In the genomic region with DNA sequence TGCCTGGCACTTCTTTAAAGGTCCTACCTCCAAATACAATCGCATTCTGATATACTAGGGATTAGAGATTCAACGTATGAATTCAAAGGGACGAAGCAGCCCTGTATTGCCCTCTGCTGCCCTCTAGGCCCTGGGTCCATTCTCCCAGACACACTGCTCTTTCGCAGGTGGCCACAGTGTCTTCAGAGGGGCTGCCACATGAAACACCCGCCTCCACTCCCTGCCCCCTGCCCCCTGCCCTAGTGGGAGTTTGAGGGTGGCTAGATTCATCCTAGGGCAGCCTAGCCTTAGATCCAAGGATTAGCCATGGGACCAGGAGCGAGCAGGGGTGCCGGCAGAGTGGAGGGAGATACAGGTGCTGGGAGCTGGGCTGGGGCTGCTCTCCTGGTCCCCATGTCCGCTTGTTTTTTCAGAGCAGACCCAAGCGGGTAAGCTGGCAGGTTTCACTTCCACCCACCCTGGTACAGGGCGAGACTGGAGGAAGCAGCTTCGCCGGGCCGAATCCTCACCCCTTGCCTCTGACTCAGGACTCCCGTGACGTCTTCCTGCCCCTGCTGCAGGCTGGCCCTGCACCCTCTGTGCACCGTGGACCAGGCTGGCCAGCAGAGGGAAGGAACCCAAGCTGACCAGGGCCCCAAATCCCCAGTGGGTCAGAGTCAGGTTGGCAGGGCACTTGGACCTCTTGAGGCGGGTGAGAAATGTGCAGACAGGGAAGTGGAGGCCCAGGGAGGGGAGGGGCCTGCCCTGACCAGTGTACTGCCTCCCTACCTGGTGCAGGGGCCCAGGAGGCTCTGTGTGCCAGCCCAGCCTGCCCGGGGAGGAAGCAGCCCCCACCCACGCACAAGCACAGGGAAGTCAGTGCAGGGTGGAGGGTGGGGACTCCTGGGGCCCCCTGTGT, we compare ENCODE assay signal across 8 cellular contexts. TPM values are rescaled to one million over a fixed set of nuclear protein-coding genes. Genes with fewer than 3 reads are reported as not detected.
DNase-seq lines count a peak whose midpoint lies in the region; ATAC-seq and TF ChIP-seq lines count a peak whose summit lies in the region.

No MANE protein-coding gene starts in this region.

- H3K4me1 Mint-ChIP-seq in CD4-positive, alpha-beta T cell (ENCODE audit: low read depth), result peaks cover 25% of the 10 kb centered on the region
- H3K4me1 Mint-ChIP-seq in HFFc6 (ENCODE audit: low read depth) (peaks cover 23% of the 10 kb centered on the region), T-helper 17 cell (peaks cover 21% of the 10 kb centered on the region)

- H3K27me3 ChIP-seq in CD4-positive, alpha-beta T cell (ENCODE audit: control insufficient read depth, insufficient read depth, low read length), result no peaks in the 10 kb centered on the region
- no peaks in the 10 kb centered on the region for H3K27me3 ChIP-seq in stomach

- peak in 3 of 10 experiments; percentile 15 to 17 (median 16) for DNase-seq in CD4-positive, alpha-beta T cell
- no peak for DNase-seq in HFFc6
- no peak for DNase-seq in T-helper 17 cell
- DNase-seq in midbrain (lab: John Stamatoyannopoulos, UW), result peak; percentile 46
- peak; percentile 57 for DNase-seq in stomach

- H3K4me1 ChIP-seq in stomach, result peaks cover 20 to 62% (median 28%) of the 10 kb centered on the region in 4 donors

- H3K27ac ChIP-seq in CD4-positive, alpha-beta T cell (ENCODE audit: low read depth, low read length), result no peak overlapping the region
- H3K27ac ChIP-seq in cingulate gyrus (ENCODE audit: low read depth, low read length) (peak overlapping the region; percentile 39), stomach (peak overlapping the region; percentile 1 to 87 (median 79))

- H3K4me3 Mint-ChIP-seq in CD4-positive, alpha-beta T cell, result peak overlapping the region; percentile 8
- H3K4me3 Mint-ChIP-seq in HFFc6 (no peak overlapping the region; the same call in 1 of the 2 replicates), T-helper 17 cell (peak overlapping the region; percentile 90)

- peaks cover 17% of the 10 kb centered on the region for H3K27me3 Mint-ChIP-seq in CD4-positive, alpha-beta T cell
- H3K27me3 Mint-ChIP-seq in HFFc6 (ENCODE audit: insufficient read depth) (peaks cover 4% of the 10 kb centered on the region), T-helper 17 cell (peaks cover 15% of the 10 kb centered on the region)

- peaks cover 8% of the 10 kb centered on the region for H3K36me3 Mint-ChIP-seq in CD4-positive, alpha-beta T cell (ENCODE audit: low read depth)
- H3K36me3 Mint-ChIP-seq in HFFc6 (ENCODE audit: low read depth), result no peaks in the 10 kb centered on the region
- H3K36me3 Mint-ChIP-seq in T-helper 17 cell (ENCODE audit: low read depth), result peaks cover 3% of the 10 kb centered on the region

- no peak overlapping the region for H3K4me3 ChIP-seq in stomach

- no peak for TF ChIP-seq CTCF in CD4-positive, alpha-beta T cell (IDR thresholded peaks at IDR 0.05)
- peak; percentile 36 for TF ChIP-seq CTCF in HFFc6 (IDR thresholded peaks at IDR 0.05)
- TF ChIP-seq CTCF in stomach (IDR thresholded peaks at IDR 0.05), result peak in 1 of 7 experiments; percentile 17

- ATAC-seq in CD4-positive, alpha-beta T cell (ENCODE audit: poor library complexity), result no peak
- ATAC-seq in T-helper 17 cell (peak; percentile 32), HG02938 (IDR thresholded peaks at IDR 0.05; ENCODE audit: unreplicated experiment) (no peak), HG02973 (IDR thresholded peaks at IDR 0.05; ENCODE audit: unreplicated experiment) (no peak)

- intact Hi-C loops in CD4-positive, alpha-beta T cell (cut with DNase I, micrococcal nuclease), result loop anchor here in 1 of 2 experiments (5.0 kb wide), 2 partner anchors 45 to 870 kb away; no protein-coding TSS in a partner anchor
- intact Hi-C loops in stomach (cut with DNase I; ENCODE audit: low total_unique reads), result loop anchor here (5.0 kb wide), 1 partner anchor 230 kb away; no protein-coding TSS in a partner anchor

- POLR2A ChIA-PET in CD4-positive, alpha-beta T cell (lab: Charles Lee), result no interaction called here

- no peak for TF ChIP-seq EP300 in stomach (IDR thresholded peaks at IDR 0.05)

- H3K9me3 Mint-ChIP-seq in CD4-positive, alpha-beta T cell, result no peaks in the 10 kb centered on the region
- H3K9me3 Mint-ChIP-seq in HFFc6, result 0 out of 2 replicates have a peak, but pooled peaks cover under 1% of the 10 kb centered on the region

- peaks cover 0 to 13% (median 13%) of the 10 kb centered on the region in 4 donors for H3K36me3 ChIP-seq in stomach

- TF ChIP-seq POLR2A in stomach (IDR thresholded peaks at IDR 0.05), result no peak

- H3K9me3 ChIP-seq in CD4-positive, alpha-beta T cell (ENCODE audit: control insufficient read depth, low read length), result no peaks in the 10 kb centered on the region
- H3K9me3 ChIP-seq in T-helper 17 cell (ENCODE audit: control insufficient read depth, low read length, poor library complexity, severe bottlenecking) (no peaks in the 10 kb centered on the region), stomach (no peaks in the 10 kb centered on the region)

- WGBS in stomach, 5 donors, result 48 to 59% (median 50%) methylated on average over 16 to 19 of the region's 19 CpGs

- CTCF ChIA-PET in CD4-positive, alpha-beta T cell (lab: Charles Lee), result interaction anchor here (0.7 kb wide), 1 partner anchor 23 kb away, joined by 3 read pairs; no protein-coding TSS in a partner anchor

- no peak overlapping the region for H3K27ac Mint-ChIP-seq in CD4-positive, alpha-beta T cell
- no peak overlapping the region for H3K27ac Mint-ChIP-seq in HFFc6
- H3K27ac Mint-ChIP-seq in T-helper 17 cell, result peak overlapping the region; percentile 81

RNA-seq across cellular contexts. Expression of a gene that starts 28.4 kb away (rescaled TPM):
- total RNA-seq in CD4-positive, alpha-beta T cell, result 1 to 10 TPM; 1.1 to 1.5 TPM
- 100 to 1,000 TPM in 1 of 6 experiments, 10 to 100 TPM in 5; 51.2 to 117 (median 56.2) TPM for total RNA-seq in HFFc6 (2021; fragmentation: NEBNext Ultra II Directional; extraction: Animal tissue kit (Norgen Biotek cat#: 25700))
- total RNA-seq in T-helper 17 cell, result 1 to 10 TPM; 1.1 to 3.0 TPM
- 10 to 100 TPM in 2 of 5 donors, 1 to 10 TPM in 2, not detected in 1; 2.2 to 23.3 (median 9.2) TPM for total RNA-seq in stomach
- 100 to 1,000 TPM in 1 of 3 donors, 10 to 100 TPM in 1, 1 to 10 TPM in 1; 6.5 to 106 (median 21.5) TPM for polyA plus RNA-seq in stomach

RNA-seq across cellular contexts. Expression of a gene that starts 47.5 kb away (rescaled TPM):
- total RNA-seq in CD4-positive, alpha-beta T cell, result 10 to 100 TPM; 21.6 to 22.6 TPM
- total RNA-seq in HFFc6 (2021; fragmentation: NEBNext Ultra II Directional; extraction: Animal tissue kit (Norgen Biotek cat#: 25700)), result 10 to 100 TPM; 41.1 to 96.3 (median 79.9) TPM
- total RNA-seq in T-helper 17 cell (10 to 100 TPM; 22.6 to 32.6 TPM), stomach (10 to 100 TPM; 17.5 to 74.5 (median 25.2) TPM)
- polyA plus RNA-seq in stomach, result 10 to 100 TPM; 13.0 to 19.9 (median 16.8) TPM

RNA-seq across cellular contexts. Expression of a gene that starts 52.8 kb away (rescaled TPM):
- total RNA-seq in CD4-positive, alpha-beta T cell, result 100 to 1,000 TPM; 211 to 219 TPM
- 10 to 100 TPM; 34.2 to 47.2 (median 44.6) TPM for total RNA-seq in HFFc6 (2021; fragmentation: NEBNext Ultra II Directional; extraction: Animal tissue kit (Norgen Biotek cat#: 25700))
- total RNA-seq in T-helper 17 cell (100 to 1,000 TPM; 166 to 178 TPM), stomach (100 to 1,000 TPM in 1 of 5 donors, 10 to 100 TPM in 4; 17.3 to 150 (median 51.3) TPM)
- 10 to 100 TPM; 29.3 to 32.7 (median 30.1) TPM for polyA plus RNA-seq in stomach

Comparison
In these comparisons a context has a peak if more than half of its experiments do, and no peak if none do; other contexts are left out.
1. DNase-seq: peak in midbrain (single experiment) and stomach (single experiment); none in HFFc6 (single experiment) and T-helper 17 cell (0 of 3).